In genomic region chr2:8659092-8659734, GRCh38 we compare ENCODE assay signal across 2 cellular contexts.
TF ChIP-seq lines count a peak whose summit lies in the region.

No MANE protein-coding gene starts in this region.

TF ChIP-seq in A549, 52 proteins besides CTCF, POLR2A, EP300 and RAD21:
- TF ChIP-seq REST (IDR thresholded peaks at IDR 0.05): no peak
- TF ChIP-seq FOSB (CRISPR knock-in tag; IDR thresholded peaks at IDR 0.05): no peak
- TF ChIP-seq GATA3 (IDR thresholded peaks at IDR 0.05; ENCODE audit: borderline replicate concordance): no peak
- no peak for TF ChIP-seq HMGXB4 (CRISPR knock-in tag; IDR thresholded peaks at IDR 0.05; ENCODE audit: borderline replicate concordance)
- TF ChIP-seq TFCP2L1 (CRISPR knock-in tag; IDR thresholded peaks at IDR 0.05): no peak
- TF ChIP-seq, protein P1, sequence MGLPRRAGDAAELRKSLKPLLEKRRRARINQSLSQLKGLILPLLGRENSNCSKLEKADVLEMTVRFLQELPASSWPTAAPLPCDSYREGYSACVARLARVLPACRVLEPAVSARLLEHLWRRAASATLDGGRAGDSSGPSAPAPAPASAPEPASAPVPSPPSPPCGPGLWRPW (IDR thresholded peaks at IDR 0.05): no peak
- no peak for TF ChIP-seq CHD2 (IDR thresholded peaks at IDR 0.05; ENCODE audit: low read length, partially characterized antibody)

TF ChIP-seq in HepG2, 621 proteins besides CTCF, POLR2A, EP300 and RAD21 (continued from another document and continues in another):
- TF ChIP-seq, protein P2, sequence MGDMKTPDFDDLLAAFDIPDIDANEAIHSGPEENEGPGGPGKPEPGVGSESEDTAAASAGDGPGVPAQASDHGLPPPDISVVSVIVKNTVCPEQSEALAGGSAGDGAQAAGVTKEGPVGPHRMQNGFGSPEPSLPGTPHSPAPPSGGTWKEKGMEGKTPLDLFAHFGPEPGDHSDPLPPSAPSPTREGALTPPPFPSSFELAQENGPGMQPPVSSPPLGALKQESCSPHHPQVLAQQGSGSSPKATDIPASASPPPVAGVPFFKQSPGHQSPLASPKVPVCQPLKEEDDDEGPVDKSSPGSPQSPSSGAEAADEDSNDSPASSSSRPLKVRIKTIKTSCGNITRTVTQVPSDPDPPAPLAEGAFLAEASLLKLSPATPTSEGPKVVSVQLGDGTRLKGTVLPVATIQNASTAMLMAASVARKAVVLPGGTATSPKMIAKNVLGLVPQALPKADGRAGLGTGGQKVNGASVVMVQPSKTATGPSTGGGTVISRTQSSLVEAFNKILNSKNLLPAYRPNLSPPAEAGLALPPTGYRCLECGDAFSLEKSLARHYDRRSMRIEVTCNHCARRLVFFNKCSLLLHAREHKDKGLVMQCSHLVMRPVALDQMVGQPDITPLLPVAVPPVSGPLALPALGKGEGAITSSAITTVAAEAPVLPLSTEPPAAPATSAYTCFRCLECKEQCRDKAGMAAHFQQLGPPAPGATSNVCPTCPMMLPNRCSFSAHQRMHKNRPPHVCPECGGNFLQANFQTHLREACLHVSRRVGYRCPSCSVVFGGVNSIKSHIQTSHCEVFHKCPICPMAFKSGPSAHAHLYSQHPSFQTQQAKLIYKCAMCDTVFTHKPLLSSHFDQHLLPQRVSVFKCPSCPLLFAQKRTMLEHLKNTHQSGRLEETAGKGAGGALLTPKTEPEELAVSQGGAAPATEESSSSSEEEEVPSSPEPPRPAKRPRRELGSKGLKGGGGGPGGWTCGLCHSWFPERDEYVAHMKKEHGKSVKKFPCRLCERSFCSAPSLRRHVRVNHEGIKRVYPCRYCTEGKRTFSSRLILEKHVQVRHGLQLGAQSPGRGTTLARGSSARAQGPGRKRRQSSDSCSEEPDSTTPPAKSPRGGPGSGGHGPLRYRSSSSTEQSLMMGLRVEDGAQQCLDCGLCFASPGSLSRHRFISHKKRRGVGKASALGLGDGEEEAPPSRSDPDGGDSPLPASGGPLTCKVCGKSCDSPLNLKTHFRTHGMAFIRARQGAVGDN (CRISPR knock-in tag; IDR thresholded peaks at IDR 0.05): peak; percentile 92
- TF ChIP-seq ZNF224 (CRISPR knock-in tag; IDR thresholded peaks at IDR 0.05) (no peak), ZNF780A (CRISPR knock-in tag; IDR thresholded peaks at IDR 0.05) (no peak), HDAC2 (CRISPR knock-in tag; IDR thresholded peaks at IDR 0.05) (no peak; the same call in 1 of the 2 replicates), MTA1 (CRISPR knock-in tag; IDR thresholded peaks at IDR 0.05; ENCODE audit: borderline replicate concordance) (peak; percentile 56; the same call in 1 of the 2 replicates), ATF1 (CRISPR knock-in tag; IDR thresholded peaks at IDR 0.05) (no peak), CENPT (CRISPR knock-in tag; IDR thresholded peaks at IDR 0.05; ENCODE audit: low read depth) (no peak), MATR3 (CRISPR knock-in tag; IDR thresholded peaks at IDR 0.05) (no peak), NR2C2 (CRISPR knock-in tag; IDR thresholded peaks at IDR 0.05; ENCODE audit: borderline replicate concordance) (peak; percentile 37), ARID2 (CRISPR knock-in tag; IDR thresholded peaks at IDR 0.05; ENCODE audit: borderline replicate concordance) (no peak), ZNF335 (CRISPR knock-in tag; IDR thresholded peaks at IDR 0.05) (no peak), KLF15 (CRISPR knock-in tag; IDR thresholded peaks at IDR 0.05; ENCODE audit: borderline replicate concordance) (no peak), ZNF232 (CRISPR knock-in tag; IDR thresholded peaks at IDR 0.05; ENCODE audit: borderline replicate concordance) (no peak), ELF4 (CRISPR knock-in tag; IDR thresholded peaks at IDR 0.05; ENCODE audit: borderline replicate concordance) (no peak), FOXK1 (CRISPR knock-in tag; IDR thresholded peaks at IDR 0.05; ENCODE audit: borderline replicate concordance, low read depth) (no peak), MIER3 (CRISPR knock-in tag; IDR thresholded peaks at IDR 0.05; ENCODE audit: borderline replicate concordance) (no peak), ZNF124 (CRISPR knock-in tag; IDR thresholded peaks at IDR 0.05) (no peak), ZNF792 (CRISPR knock-in tag; IDR thresholded peaks at IDR 0.05) (no peak), EEA1 (CRISPR knock-in tag; IDR thresholded peaks at IDR 0.05; ENCODE audit: borderline replicate concordance) (no peak), LBX2 (CRISPR knock-in tag; IDR thresholded peaks at IDR 0.05; ENCODE audit: borderline replicate concordance) (no peak), SOX13 (IDR thresholded peaks at IDR 0.05) (no peak), SOX13 (CRISPR knock-in tag; conservative IDR thresholded peaks at IDR 0.05 in 1 of 2, IDR thresholded peaks at IDR 0.05 in 1 of 2) (no peak; a peak in 1 of 4 replicates), NAIF1 (CRISPR knock-in tag; IDR thresholded peaks at IDR 0.05; ENCODE audit: borderline replicate concordance) (no peak), ATF7 (IDR thresholded peaks at IDR 0.05) (peak; percentile 45; the same call in 1 of the 2 replicates), ATF7 (CRISPR knock-in tag; IDR thresholded peaks at IDR 0.05) (no peak), GZF1 (CRISPR knock-in tag; IDR thresholded peaks at IDR 0.05) (no peak), EED (CRISPR knock-in tag; IDR thresholded peaks at IDR 0.05) (no peak), NR0B2 (CRISPR knock-in tag; IDR thresholded peaks at IDR 0.05) (no peak), ZNF136 (CRISPR knock-in tag; IDR thresholded peaks at IDR 0.05; ENCODE audit: low read depth) (no peak), SMAD1 (CRISPR knock-in tag; IDR thresholded peaks at IDR 0.05; ENCODE audit: borderline replicate concordance, low read depth) (no peak), RCOR2 (CRISPR knock-in tag; IDR thresholded peaks at IDR 0.05) (no peak), MED1 (CRISPR knock-in tag; IDR thresholded peaks at IDR 0.05) (0 out of 2 replicates have a peak, but pooled peaks have one; percentile 17), TGIF2 (CRISPR knock-in tag; IDR thresholded peaks at IDR 0.05) (no peak), HDAC6 (IDR thresholded peaks at IDR 0.05; ENCODE audit: low read depth, low read length) (no peak), KDM5A (IDR thresholded peaks at IDR 0.05; ENCODE audit: borderline replicate concordance, low read length) (no peak), IRF9 (CRISPR knock-in tag; IDR thresholded peaks at IDR 0.05; ENCODE audit: borderline replicate concordance) (no peak), PHB2 (IDR thresholded peaks at IDR 0.05; ENCODE audit: partially characterized antibody) (no peak), HES4 (CRISPR knock-in tag; IDR thresholded peaks at IDR 0.05; ENCODE audit: borderline replicate concordance) (no peak), SRSF4 (IDR thresholded peaks at IDR 0.05; ENCODE audit: low read depth, low read length, poor library complexity, severe bottlenecking) (no peak), ARID3A (IDR thresholded peaks at IDR 0.05; ENCODE audit: low read depth, low read length) (no peak), DMAP1 (CRISPR knock-in tag; IDR thresholded peaks at IDR 0.05) (no peak), CBX5 (CRISPR knock-in tag; IDR thresholded peaks at IDR 0.05; ENCODE audit: borderline replicate concordance) (0 out of 2 replicates have a peak, but pooled peaks have one; percentile 22), POLR2AphosphoS5 (IDR thresholded peaks at IDR 0.05; ENCODE audit: low read depth, low read length) (no peak), CEBPB (IDR thresholded peaks at IDR 0.05; ENCODE audit: borderline replicate concordance, low read depth, low read length) (peak; percentile 89), HNRNPL (IDR thresholded peaks at IDR 0.05; ENCODE audit: low read depth, low read length) (peak; percentile 84), CC2D1A (CRISPR knock-in tag; IDR thresholded peaks at IDR 0.05) (no peak), ISL2 (CRISPR knock-in tag; IDR thresholded peaks at IDR 0.05) (no peak), BORCS8-MEF2B (CRISPR knock-in tag; IDR thresholded peaks at IDR 0.05) (peak; percentile 68; the same call in 1 of the 2 replicates), XBP1 (CRISPR knock-in tag; IDR thresholded peaks at IDR 0.05) (no peak), ZC3H13 (CRISPR knock-in tag; IDR thresholded peaks at IDR 0.05) (no peak), GTF2F1 (IDR thresholded peaks at IDR 0.05; ENCODE audit: low read length) (no peak)
- TF ChIP-seq, protein P3, sequence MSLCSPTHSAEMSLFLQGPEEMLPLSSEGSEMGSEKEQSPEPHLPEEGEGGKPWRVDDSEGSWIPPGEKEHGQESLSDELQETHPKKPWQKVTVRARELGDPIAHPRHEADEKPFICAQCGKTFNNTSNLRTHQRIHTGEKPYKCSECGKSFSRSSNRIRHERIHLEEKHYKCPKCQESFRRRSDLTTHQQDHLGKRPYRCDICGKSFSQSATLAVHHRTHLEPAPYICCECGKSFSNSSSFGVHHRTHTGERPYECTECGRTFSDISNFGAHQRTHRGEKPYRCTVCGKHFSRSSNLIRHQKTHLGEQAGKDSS (CRISPR knock-in tag; IDR thresholded peaks at IDR 0.05; ENCODE audit: borderline replicate concordance, low read depth): peak; percentile 67; the same call in 1 of the 2 replicates
- TF ChIP-seq, protein P4, sequence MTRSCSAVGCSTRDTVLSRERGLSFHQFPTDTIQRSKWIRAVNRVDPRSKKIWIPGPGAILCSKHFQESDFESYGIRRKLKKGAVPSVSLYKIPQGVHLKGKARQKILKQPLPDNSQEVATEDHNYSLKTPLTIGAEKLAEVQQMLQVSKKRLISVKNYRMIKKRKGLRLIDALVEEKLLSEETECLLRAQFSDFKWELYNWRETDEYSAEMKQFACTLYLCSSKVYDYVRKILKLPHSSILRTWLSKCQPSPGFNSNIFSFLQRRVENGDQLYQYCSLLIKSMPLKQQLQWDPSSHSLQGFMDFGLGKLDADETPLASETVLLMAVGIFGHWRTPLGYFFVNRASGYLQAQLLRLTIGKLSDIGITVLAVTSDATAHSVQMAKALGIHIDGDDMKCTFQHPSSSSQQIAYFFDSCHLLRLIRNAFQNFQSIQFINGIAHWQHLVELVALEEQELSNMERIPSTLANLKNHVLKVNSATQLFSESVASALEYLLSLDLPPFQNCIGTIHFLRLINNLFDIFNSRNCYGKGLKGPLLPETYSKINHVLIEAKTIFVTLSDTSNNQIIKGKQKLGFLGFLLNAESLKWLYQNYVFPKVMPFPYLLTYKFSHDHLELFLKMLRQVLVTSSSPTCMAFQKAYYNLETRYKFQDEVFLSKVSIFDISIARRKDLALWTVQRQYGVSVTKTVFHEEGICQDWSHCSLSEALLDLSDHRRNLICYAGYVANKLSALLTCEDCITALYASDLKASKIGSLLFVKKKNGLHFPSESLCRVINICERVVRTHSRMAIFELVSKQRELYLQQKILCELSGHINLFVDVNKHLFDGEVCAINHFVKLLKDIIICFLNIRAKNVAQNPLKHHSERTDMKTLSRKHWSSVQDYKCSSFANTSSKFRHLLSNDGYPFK (CRISPR knock-in tag; IDR thresholded peaks at IDR 0.05; ENCODE audit: borderline replicate concordance): peak; percentile 33; the same call in 1 of the 2 replicates
- TF ChIP-seq, protein P5, sequence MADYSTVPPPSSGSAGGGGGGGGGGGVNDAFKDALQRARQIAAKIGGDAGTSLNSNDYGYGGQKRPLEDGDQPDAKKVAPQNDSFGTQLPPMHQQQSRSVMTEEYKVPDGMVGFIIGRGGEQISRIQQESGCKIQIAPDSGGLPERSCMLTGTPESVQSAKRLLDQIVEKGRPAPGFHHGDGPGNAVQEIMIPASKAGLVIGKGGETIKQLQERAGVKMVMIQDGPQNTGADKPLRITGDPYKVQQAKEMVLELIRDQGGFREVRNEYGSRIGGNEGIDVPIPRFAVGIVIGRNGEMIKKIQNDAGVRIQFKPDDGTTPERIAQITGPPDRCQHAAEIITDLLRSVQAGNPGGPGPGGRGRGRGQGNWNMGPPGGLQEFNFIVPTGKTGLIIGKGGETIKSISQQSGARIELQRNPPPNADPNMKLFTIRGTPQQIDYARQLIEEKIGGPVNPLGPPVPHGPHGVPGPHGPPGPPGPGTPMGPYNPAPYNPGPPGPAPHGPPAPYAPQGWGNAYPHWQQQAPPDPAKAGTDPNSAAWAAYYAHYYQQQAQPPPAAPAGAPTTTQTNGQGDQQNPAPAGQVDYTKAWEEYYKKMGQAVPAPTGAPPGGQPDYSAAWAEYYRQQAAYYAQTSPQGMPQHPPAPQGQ (CRISPR knock-in tag; IDR thresholded peaks at IDR 0.05; ENCODE audit: borderline replicate concordance): peak; percentile 57; the same call in 1 of the 2 replicates
- TF ChIP-seq, protein P6, sequence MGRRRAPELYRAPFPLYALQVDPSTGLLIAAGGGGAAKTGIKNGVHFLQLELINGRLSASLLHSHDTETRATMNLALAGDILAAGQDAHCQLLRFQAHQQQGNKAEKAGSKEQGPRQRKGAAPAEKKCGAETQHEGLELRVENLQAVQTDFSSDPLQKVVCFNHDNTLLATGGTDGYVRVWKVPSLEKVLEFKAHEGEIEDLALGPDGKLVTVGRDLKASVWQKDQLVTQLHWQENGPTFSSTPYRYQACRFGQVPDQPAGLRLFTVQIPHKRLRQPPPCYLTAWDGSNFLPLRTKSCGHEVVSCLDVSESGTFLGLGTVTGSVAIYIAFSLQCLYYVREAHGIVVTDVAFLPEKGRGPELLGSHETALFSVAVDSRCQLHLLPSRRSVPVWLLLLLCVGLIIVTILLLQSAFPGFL (CRISPR knock-in tag; IDR thresholded peaks at IDR 0.05): no peak
